Comparison of ENCODE assay signal across 8 cellular contexts in the genomic region with DNA sequence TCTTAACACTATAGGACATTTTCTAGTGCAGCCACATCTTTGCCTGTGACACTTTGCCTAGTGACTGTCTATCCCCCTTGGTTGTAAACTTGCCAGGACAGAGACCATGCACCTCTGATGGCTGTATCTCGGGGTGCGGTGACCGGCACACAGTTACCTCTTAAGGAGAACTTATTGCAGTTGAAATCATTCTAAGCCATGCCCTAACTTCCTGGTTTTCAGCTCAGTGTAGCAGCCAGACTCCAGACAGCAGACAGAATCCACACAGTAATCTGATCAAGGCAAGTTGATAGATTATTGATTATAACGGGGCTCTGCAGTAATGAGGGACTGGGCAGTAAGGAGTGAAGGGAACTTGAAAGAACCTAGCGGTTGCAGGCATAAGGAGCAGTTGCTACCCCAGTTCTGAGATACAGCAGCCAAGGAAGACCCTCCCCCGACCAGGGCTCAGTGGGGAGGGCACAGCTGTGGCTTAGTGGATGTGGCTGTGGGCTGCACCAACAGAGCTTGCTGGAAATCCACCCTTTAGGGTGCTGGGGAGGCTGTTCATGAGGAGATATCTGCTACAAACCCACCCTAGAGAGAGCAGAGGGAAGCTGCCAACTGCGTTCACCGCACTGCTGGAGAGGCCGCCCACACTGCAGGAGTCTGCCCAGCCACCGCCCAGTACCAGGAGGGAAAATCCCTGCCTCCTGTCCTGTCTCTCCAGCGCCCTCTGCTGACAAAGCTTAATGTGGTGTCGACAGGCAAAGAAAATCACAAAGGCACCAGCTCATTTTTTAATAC. TPM values are rescaled to one million over a fixed set of nuclear protein-coding genes. Genes with fewer than 3 reads are reported as not detected.
DNase-seq lines count a peak whose midpoint lies in the region; ATAC-seq and TF ChIP-seq lines count a peak whose summit lies in the region.

No MANE protein-coding gene starts in this region.

- TF ChIP-seq CTCF in cardiac muscle cell (IDR thresholded peaks at IDR 0.05; ENCODE audit: low read depth, low read length) (peak; percentile 80), prostate gland (IDR thresholded peaks at IDR 0.05) (peak; percentile 74 to 86 (median 80))

- ATAC-seq in GM21576 (IDR thresholded peaks at IDR 0.05; ENCODE audit: unreplicated experiment): peak; percentile 70
- peak; percentile 77 for ATAC-seq in aorta (ENCODE audit: low FRiP score)

- H3K4me1 Mint-ChIP-seq in CD4-positive, alpha-beta memory T cell: peaks cover 34 to 55% (median 48%) of the 10 kb centered on the region in 4 donors
- H3K4me1 Mint-ChIP-seq in activated naive CD8-positive, alpha-beta T cell (ENCODE audit: low read depth): peaks cover 40% of the 10 kb centered on the region

- H3K36me3 Mint-ChIP-seq in CD4-positive, alpha-beta memory T cell: no peaks in the 10 kb centered on the region
- no peaks in the 10 kb centered on the region for H3K36me3 Mint-ChIP-seq in activated naive CD8-positive, alpha-beta T cell

- H3K9me3 ChIP-seq in CD4-positive, alpha-beta memory T cell (ENCODE audit: control insufficient read depth in 1 of 2, low read length in 2 of 2): no peaks in the 10 kb centered on the region
- no peaks in the 10 kb centered on the region for H3K9me3 ChIP-seq in cardiac muscle cell (ENCODE audit: low read depth)
- H3K9me3 ChIP-seq in prostate gland: no peaks in the 10 kb centered on the region
- peaks cover 3% of the 10 kb centered on the region for H3K9me3 ChIP-seq in aorta (ENCODE audit: control insufficient read depth, low read length)

- TF ChIP-seq POLR2A in prostate gland (IDR thresholded peaks at IDR 0.05): no peak

- H3K27ac Mint-ChIP-seq in CD4-positive, alpha-beta memory T cell: peak overlapping the region; percentile 9 to 83 (median 68)
- peak overlapping the region; percentile 16 for H3K27ac Mint-ChIP-seq in activated naive CD8-positive, alpha-beta T cell

- H3K27me3 ChIP-seq in CD4-positive, alpha-beta memory T cell (ENCODE audit: insufficient read depth, low read length): no peaks in the 10 kb centered on the region
- no peaks in the 10 kb centered on the region for H3K27me3 ChIP-seq in cardiac muscle cell
- no peaks in the 10 kb centered on the region for H3K27me3 ChIP-seq in prostate gland (replicated peaks; ENCODE audit: insufficient read depth)
- H3K27me3 ChIP-seq in aorta (ENCODE audit: control insufficient read depth in 1 of 2, insufficient read depth in 2 of 2, low read length in 1 of 2): no peaks in the 10 kb centered on the region

- POLR2A ChIA-PET in CD4-positive, alpha-beta memory T cell (lab: Charles Lee; ENCODE audit: partially characterized antibody): interaction anchor here (0.6 to 3.5 kb wide), 7 partner anchors 18 to 267 kb away, joined by 3 to 35 read pairs (median 5); no protein-coding TSS in a partner anchor

- H3K4me3 ChIP-seq in CD4-positive, alpha-beta memory T cell (ENCODE audit: low read length in 2 of 2): peak overlapping the region in 1 of 2 donors; percentile 27
- H3K4me3 ChIP-seq in cardiac muscle cell: no peak overlapping the region
- H3K4me3 ChIP-seq in prostate gland: no peak overlapping the region
- H3K4me3 ChIP-seq in aorta (ENCODE audit: low read length in 2 of 2): no peak overlapping the region

- H3K4me1 ChIP-seq in CD4-positive, alpha-beta memory T cell (ENCODE audit: insufficient read depth, low read length): peaks cover 43% of the 10 kb centered on the region
- H3K4me1 ChIP-seq in cardiac muscle cell (ENCODE audit: low read depth): no peaks in the 10 kb centered on the region
- no peaks in the 10 kb centered on the region for H3K4me1 ChIP-seq in prostate gland (replicated peaks)
- no peaks in the 10 kb centered on the region for H3K4me1 ChIP-seq in aorta (ENCODE audit: control insufficient read depth in 1 of 2, insufficient read depth in 2 of 2, low read length in 2 of 2)

- H3K27me3 Mint-ChIP-seq in CD4-positive, alpha-beta memory T cell: no peaks in the 10 kb centered on the region
- no peaks in the 10 kb centered on the region for H3K27me3 Mint-ChIP-seq in activated naive CD8-positive, alpha-beta T cell

- CTCF ChIA-PET in CD4-positive, alpha-beta memory T cell (lab: Charles Lee; ENCODE audit: partially characterized antibody): interaction anchor here (0.8 to 5.6 kb wide), 47 partner anchors 8 to 287 kb away, joined by 3 to 277 read pairs (median 5); partner anchors contain the start of gene WDR25

- WGBS in prostate gland: 40% methylated on average over 12 of the region's 12 CpGs
- 32 to 33% methylated on average over 12 of the region's 12 CpGs for WGBS in aorta, 2 donors

- H3K9me3 Mint-ChIP-seq in CD4-positive, alpha-beta memory T cell: no peaks in the 10 kb centered on the region
- H3K9me3 Mint-ChIP-seq in activated naive CD8-positive, alpha-beta T cell (ENCODE audit: low read depth): no peaks in the 10 kb centered on the region

- DNase-seq in CD4-positive, alpha-beta memory T cell: peak; percentile 77 to 85 (median 80)
- DNase-seq in NCI-H1048 (lab: John Stamatoyannopoulos, UW) (peak; percentile 47), SKM-1 treated with dmso at 0.1 percent for 144 hours (lab: John Stamatoyannopoulos, UW; ENCODE audit: unreplicated experiment) (peak; percentile 43), cardiac muscle cell (ENCODE audit: low read depth in 1 of 2, low spot score in 1 of 2) (peak; percentile 89 to 92), prostate gland (ENCODE audit: low spot score) (peak; percentile 87), aorta (peak; percentile 85 to 87)

- intact Hi-C loops in CD4-positive, alpha-beta memory T cell (cut with micrococcal nuclease): loop anchor here (1.0 to 2.0 kb wide), 3 partner anchors 99 to 262 kb away; no protein-coding TSS in a partner anchor
- intact Hi-C loops in prostate gland (cut with DNase I): loop anchor here (5.0 kb wide), 1 partner anchor 208 kb away; no protein-coding TSS in a partner anchor
- intact Hi-C loops in aorta (cut with DNase I): no loop called here

- no peak overlapping the region for H3K27ac ChIP-seq in CD4-positive, alpha-beta memory T cell (ENCODE audit: low read depth, low read length)
- H3K27ac ChIP-seq in cardiac muscle cell (no peak overlapping the region), prostate gland (no peak overlapping the region), aorta (ENCODE audit: low read depth in 1 of 2, low read length in 2 of 2) (no peak overlapping the region)

- H3K36me3 ChIP-seq in CD4-positive, alpha-beta memory T cell (ENCODE audit: insufficient read depth, low read length): no peaks in the 10 kb centered on the region
- H3K36me3 ChIP-seq in cardiac muscle cell: no peaks in the 10 kb centered on the region
- no peaks in the 10 kb centered on the region for H3K36me3 ChIP-seq in prostate gland
- H3K36me3 ChIP-seq in aorta (ENCODE audit: control insufficient read depth in 1 of 2, insufficient read depth in 2 of 2, low read length in 1 of 2): no peaks in the 10 kb centered on the region

- H3K4me3 Mint-ChIP-seq in CD4-positive, alpha-beta memory T cell: peak overlapping the region in 7 of 8 donors; percentile 10 to 74 (median 64)
- peak overlapping the region; percentile 8 for H3K4me3 Mint-ChIP-seq in activated naive CD8-positive, alpha-beta T cell

RNA-seq across cellular contexts. Expression of gene BEGAIN, which starts 58.2 kb away (rescaled TPM):
- 1 to 10 TPM in 1 of 2 experiments, under 1 TPM in 1; 0.84 to 1.6 TPM for total RNA-seq in CD4-positive, alpha-beta memory T cell
- 1 to 10 TPM in 1 of 2 donors, under 1 TPM in 1; 0.09 to 1.8 TPM for polyA plus RNA-seq in CD4-positive, alpha-beta memory T cell
- 0.04 TPM in 1 of 2 replicates, not detected in the other for total RNA-seq in cardiac muscle cell
- not detected in 2 replicates for polyA plus RNA-seq in cardiac muscle cell
- 1 to 10 TPM; 2.5 to 5.1 TPM for total RNA-seq in prostate gland
- total RNA-seq in aorta: 1 to 10 TPM; 1.6 to 2.6 TPM
- polyA plus RNA-seq in aorta: under 1 TPM; 0.28 to 0.38 TPM

Comparison
In these comparisons a context has a peak if more than half of its experiments do, and no peak if none do; other contexts are left out.
1. intact Hi-C loops: an anchor here in CD4-positive, alpha-beta memory T cell (1.0 to 2.0 kb wide) and prostate gland (5.0 kb wide); none called in aorta.